Comparison of ENCODE assay signal across 1 cellular context in the genomic region with DNA sequence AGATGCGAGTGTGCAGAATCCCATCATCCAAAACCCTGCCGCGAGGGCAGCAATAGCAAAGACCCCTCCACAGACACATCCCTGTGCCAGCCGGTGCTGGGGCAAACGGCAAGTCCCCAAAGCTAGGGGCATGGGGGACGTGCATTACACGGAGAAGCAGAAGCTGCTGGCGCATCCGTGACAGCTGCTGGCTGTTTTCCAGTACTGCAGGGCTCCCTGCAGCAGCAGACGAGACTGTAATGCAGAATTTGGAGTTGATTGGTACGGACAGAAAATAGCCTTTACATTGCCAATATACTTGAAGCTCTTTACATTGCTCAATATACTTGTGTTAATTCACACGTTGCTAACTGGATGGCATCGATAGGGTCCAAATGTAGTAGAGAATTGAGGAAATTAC.
TF ChIP-seq lines count a peak whose summit lies in the region.

No MANE protein-coding gene starts in this region.

TF ChIP-seq in WTC11, 78 proteins besides CTCF, POLR2A, EP300 and RAD21 (continued from another document):
- TF ChIP-seq USF1 (CRISPR knock-in tag; IDR thresholded peaks at IDR 0.05) = no peak
- TF ChIP-seq ATF6 (CRISPR knock-in tag; IDR thresholded peaks at IDR 0.05) = no peak
- TF ChIP-seq, protein P1, sequence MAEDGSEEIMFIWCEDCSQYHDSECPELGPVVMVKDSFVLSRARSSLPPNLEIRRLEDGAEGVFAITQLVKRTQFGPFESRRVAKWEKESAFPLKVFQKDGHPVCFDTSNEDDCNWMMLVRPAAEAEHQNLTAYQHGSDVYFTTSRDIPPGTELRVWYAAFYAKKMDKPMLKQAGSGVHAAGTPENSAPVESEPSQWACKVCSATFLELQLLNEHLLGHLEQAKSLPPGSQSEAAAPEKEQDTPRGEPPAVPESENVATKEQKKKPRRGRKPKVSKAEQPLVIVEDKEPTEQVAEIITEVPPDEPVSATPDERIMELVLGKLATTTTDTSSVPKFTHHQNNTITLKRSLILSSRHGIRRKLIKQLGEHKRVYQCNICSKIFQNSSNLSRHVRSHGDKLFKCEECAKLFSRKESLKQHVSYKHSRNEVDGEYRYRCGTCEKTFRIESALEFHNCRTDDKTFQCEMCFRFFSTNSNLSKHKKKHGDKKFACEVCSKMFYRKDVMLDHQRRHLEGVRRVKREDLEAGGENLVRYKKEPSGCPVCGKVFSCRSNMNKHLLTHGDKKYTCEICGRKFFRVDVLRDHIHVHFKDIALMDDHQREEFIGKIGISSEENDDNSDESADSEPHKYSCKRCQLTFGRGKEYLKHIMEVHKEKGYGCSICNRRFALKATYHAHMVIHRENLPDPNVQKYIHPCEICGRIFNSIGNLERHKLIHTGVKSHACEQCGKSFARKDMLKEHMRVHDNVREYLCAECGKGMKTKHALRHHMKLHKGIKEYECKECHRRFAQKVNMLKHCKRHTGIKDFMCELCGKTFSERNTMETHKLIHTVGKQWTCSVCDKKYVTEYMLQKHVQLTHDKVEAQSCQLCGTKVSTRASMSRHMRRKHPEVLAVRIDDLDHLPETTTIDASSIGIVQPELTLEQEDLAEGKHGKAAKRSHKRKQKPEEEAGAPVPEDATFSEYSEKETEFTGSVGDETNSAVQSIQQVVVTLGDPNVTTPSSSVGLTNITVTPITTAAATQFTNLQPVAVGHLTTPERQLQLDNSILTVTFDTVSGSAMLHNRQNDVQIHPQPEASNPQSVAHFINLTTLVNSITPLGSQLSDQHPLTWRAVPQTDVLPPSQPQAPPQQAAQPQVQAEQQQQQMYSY (CRISPR knock-in tag; IDR thresholded peaks at IDR 0.05) = no peak
- no peak for TF ChIP-seq ZSCAN18 (CRISPR knock-in tag; IDR thresholded peaks at IDR 0.05)
- TF ChIP-seq ZNF317 (CRISPR knock-in tag; IDR thresholded peaks at IDR 0.05; ENCODE audit: borderline replicate concordance, low read depth) = no peak
- no peak for TF ChIP-seq ATF2 (CRISPR knock-in tag; IDR thresholded peaks at IDR 0.05; ENCODE audit: borderline replicate concordance, low read depth)
- no peak for TF ChIP-seq ETV6 (CRISPR knock-in tag; IDR thresholded peaks at IDR 0.05)
- TF ChIP-seq, protein P2, sequence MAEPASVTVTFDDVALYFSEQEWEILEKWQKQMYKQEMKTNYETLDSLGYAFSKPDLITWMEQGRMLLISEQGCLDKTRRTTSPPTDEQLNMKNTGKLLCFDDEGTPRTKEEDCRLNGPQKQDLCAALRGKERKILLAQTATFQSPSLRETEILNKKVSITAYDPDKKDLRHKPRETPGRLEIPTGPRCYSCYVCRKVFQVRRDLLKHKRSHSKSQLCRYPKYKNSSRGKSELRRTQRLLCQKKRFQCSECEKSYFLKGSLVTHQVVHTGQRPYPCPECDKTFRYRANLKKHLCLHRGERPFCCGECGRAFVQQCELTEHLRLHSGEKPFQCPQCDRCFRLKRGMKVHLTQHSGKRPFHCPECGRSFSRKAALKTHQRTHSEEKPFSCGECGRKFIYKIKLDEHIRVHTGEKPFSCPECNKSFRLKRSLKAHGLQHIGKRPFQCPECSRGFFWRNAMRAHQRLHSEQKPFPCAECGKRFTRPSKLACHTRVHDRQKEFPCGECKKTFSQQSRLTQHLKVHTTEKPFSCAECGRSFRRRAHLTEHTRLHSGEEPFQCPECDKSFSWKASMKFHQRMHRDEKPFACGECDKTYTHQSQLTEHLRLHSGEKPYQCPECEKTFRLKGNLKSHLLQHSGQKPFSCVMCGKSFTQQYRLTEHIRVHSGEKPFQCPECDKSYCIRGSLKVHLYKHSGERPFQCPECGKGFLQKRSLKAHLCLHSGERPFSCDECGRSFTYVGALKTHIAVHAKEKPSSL (CRISPR knock-in tag; conservative IDR thresholded peaks at IDR 0.05) = no peak
